In the genomic region with DNA sequence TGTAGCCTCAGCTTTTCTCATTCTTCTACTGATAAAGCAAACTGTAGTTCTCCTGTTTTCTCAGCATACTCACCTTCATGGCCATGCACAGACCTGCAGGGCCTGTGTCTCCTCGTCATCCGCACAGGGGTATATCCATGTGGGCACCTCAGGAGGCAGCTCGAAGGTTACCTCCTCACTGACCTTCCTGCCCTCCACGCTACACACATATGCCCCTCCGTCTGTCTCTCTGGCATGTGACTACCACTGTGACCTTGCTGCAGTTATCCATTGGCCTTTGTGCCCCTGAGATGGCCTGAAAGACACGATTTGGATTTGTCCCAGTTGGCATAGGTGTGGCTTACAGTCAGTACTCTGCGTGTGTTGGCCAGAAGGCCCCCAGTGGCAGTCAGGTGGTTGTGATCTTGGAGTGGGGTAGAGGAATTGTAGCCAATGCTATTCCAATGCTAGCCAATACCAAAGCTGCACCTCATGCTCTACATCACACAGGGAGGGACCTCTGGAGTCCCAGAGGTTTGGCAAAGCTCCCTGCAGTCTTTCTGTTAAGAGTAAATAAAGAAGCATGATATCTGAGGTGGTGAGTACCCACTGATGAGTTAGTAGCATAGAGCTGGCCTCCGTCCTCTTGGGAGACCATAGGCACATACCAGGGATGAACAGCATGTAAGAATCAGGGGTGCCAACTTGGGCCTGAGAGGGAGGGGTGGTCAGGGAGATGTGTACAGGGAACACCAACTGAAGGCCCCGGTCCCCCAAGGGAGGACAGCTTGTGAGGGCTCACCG, we compare ENCODE assay signal across 15 cellular contexts.
A peak's percentile ranks its signal among the peaks of the same experiment; 100 is the strongest.
DNase-seq lines count a peak whose midpoint lies in the region; ATAC-seq and TF ChIP-seq lines count a peak whose summit lies in the region.
"Had no signal": no experiment of that assay in that cellular context is flagged by ENCODE, and none has a peak within 500 bp of the region (broad histone marks: within the 10 kb centered on the region; RNA-seq: fewer than 3 reads in every experiment).

No MANE protein-coding gene starts in this region.

- H3K36me3 Mint-ChIP-seq in activated naive CD4-positive, alpha-beta T cell treated with anti-CD3 and anti-CD28 coated beads, Interleukin-2, amount 50 U/mL, for 24 hours, result peaks cover 5% of the 10 kb centered on the region
- H3K36me3 Mint-ChIP-seq in T-helper 17 cell (ENCODE audit: low read depth), result peaks cover 2% of the 10 kb centered on the region

- no peaks in the 10 kb centered on the region for H3K27me3 ChIP-seq in left ventricle myocardium inferior (ENCODE audit: low read depth)
- H3K27me3 ChIP-seq: dorsolateral prefrontal cortex had no signal

- H3K4me1 Mint-ChIP-seq in activated naive CD4-positive, alpha-beta T cell treated with anti-CD3 and anti-CD28 coated beads, Interleukin-2, amount 50 U/mL, for 24 hours, result peaks cover 72% of the 10 kb centered on the region
- peaks cover 35% of the 10 kb centered on the region for H3K4me1 Mint-ChIP-seq in T-helper 17 cell

- no peaks in the 10 kb centered on the region for H3K9me3 ChIP-seq in T-helper 17 cell (ENCODE audit: control insufficient read depth, low read length, poor library complexity, severe bottlenecking)
- H3K9me3 ChIP-seq in left ventricle myocardium inferior (replicated peaks), result no peaks in the 10 kb centered on the region
- H3K9me3 ChIP-seq: psoas muscle had no signal

- peaks cover 71% of the 10 kb centered on the region for H3K4me1 ChIP-seq in left ventricle myocardium inferior
- H3K4me1 ChIP-seq: psoas muscle had no signal

- no peaks in the 10 kb centered on the region for H3K9me3 Mint-ChIP-seq in activated naive CD4-positive, alpha-beta T cell treated with anti-CD3 and anti-CD28 coated beads, Interleukin-2, amount 50 U/mL, for 24 hours

- H3K4me3 ChIP-seq in left ventricle myocardium inferior, result no peak overlapping the region
- H3K4me3 ChIP-seq: dorsolateral prefrontal cortex, psoas muscle had no signal

- H3K27ac ChIP-seq in left ventricle myocardium inferior (replicated peaks), result peak overlapping the region; percentile 87
- H3K27ac ChIP-seq: dorsolateral prefrontal cortex, psoas muscle had no signal

- peak overlapping the region; percentile 12 for H3K4me3 Mint-ChIP-seq in activated naive CD4-positive, alpha-beta T cell treated with anti-CD3 and anti-CD28 coated beads, Interleukin-2, amount 50 U/mL, for 24 hours
- H3K4me3 Mint-ChIP-seq in T-helper 17 cell, result no peak overlapping the region

- intact Hi-C loops in left ventricle myocardium inferior (cut with micrococcal nuclease), result no loop called here

- TF ChIP-seq CTCF in left ventricle myocardium inferior (IDR thresholded peaks at IDR 0.05; ENCODE audit: borderline replicate concordance), result no peak

- no peaks in the 10 kb centered on the region for H3K27me3 Mint-ChIP-seq in activated naive CD4-positive, alpha-beta T cell treated with anti-CD3 and anti-CD28 coated beads, Interleukin-2, amount 50 U/mL, for 24 hours
- no peaks in the 10 kb centered on the region for H3K27me3 Mint-ChIP-seq in T-helper 17 cell

- peaks cover under 1% of the 10 kb centered on the region for H3K36me3 ChIP-seq in left ventricle myocardium inferior

- H3K27ac Mint-ChIP-seq in activated naive CD4-positive, alpha-beta T cell treated with anti-CD3 and anti-CD28 coated beads, Interleukin-2, amount 50 U/mL, for 24 hours, result peak overlapping the region; percentile 46
- H3K27ac Mint-ChIP-seq in T-helper 17 cell, result peak overlapping the region; percentile 96

- no peak for DNase-seq in activated naive CD4-positive, alpha-beta T cell (lab: John Stamatoyannopoulos, UW)
- DNase-seq in T-helper 17 cell (no peak), left ventricle myocardium inferior (peak; percentile 56), ureter (ENCODE audit: low spot score) (peak; percentile 40), NOMO-1 treated with dmso at 0.1 percent for 144 hours (lab: John Stamatoyannopoulos, UW; ENCODE audit: unreplicated experiment) (no peak)
- DNase-seq: activated effector memory CD4-positive, alpha-beta T cell treated with Interleukin-2 at 50 U/mL for 16 hours; hippocampal formation; left colon; NCI-H1930 had no signal

- ATAC-seq in T-helper 17 cell (no peak), GM21825 (IDR thresholded peaks at IDR 0.05; ENCODE audit: unreplicated experiment) (no peak), HG02763 (IDR thresholded peaks at IDR 0.05; ENCODE audit: unreplicated experiment) (no peak)
- ATAC-seq: activated CD4-positive, CD25-positive, alpha-beta regulatory T cell treated with anti-CD3 and anti-CD28 coated beads, Interleukin-2, amount 50 U/mL, for 24 hours; left colon had no signal

Comparison
In these comparisons a context has a peak if more than half of its experiments do, and no peak if none do; other contexts are left out.
1. DNase-seq: peak in left ventricle myocardium inferior (single experiment) and ureter (single experiment); none in activated naive CD4-positive, alpha-beta T cell (0 of 4), T-helper 17 cell (0 of 3) and NOMO-1 treated with dmso at 0.1 percent for 144 hours (single experiment).